11 cellular contexts compared by ENCODE assay signal in the genomic region with DNA sequence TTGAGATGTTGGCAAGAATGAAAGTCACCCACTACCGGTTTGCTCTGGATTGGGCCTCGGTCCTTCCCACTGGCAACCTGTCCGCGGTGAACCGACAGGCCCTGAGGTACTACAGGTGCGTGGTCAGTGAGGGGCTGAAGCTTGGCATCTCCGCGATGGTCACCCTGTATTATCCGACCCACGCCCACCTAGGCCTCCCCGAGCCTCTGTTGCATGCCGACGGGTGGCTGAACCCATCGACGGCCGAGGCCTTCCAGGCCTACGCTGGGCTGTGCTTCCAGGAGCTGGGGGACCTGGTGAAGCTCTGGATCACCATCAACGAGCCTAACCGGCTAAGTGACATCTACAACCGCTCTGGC. TPM values are rescaled to one million over a fixed set of nuclear protein-coding genes. Genes with fewer than 3 reads are reported as not detected.
DNase-seq lines count a peak whose midpoint lies in the region; ATAC-seq and TF ChIP-seq lines count a peak whose summit lies in the region.
"Had no signal": no experiment of that assay in that cellular context is flagged by ENCODE, and none has a peak within 500 bp of the region (broad histone marks: within the 10 kb centered on the region; RNA-seq: fewer than 3 reads in every experiment).

No MANE protein-coding gene starts in this region.

- H3K9me3 ChIP-seq in HUES64 (ENCODE audit: insufficient read depth, low read depth, low read length) (no peaks in the 10 kb centered on the region), stomach smooth muscle (ENCODE audit: control insufficient read depth in 2 of 2, low read length in 2 of 2) (no peaks in the 10 kb centered on the region), PC-9 (ENCODE audit: insufficient read depth, low read depth) (no peaks in the 10 kb centered on the region), BE2C (no peaks in the 10 kb centered on the region)

- DNase-seq in chondrocyte (ENCODE audit: low spot score) (peak; percentile 87), kidney epithelial cell (ENCODE audit: low read depth) (no peak), NCI-H187 (lab: John Stamatoyannopoulos, UW) (no peak), PC-9 (no peak), BE2C (no peak)
- DNase-seq: NCI-H1694 treated with DMSO at 0.1 percent for 48 hours had no signal

- H3K79me2 ChIP-seq in PC-9 (ENCODE audit: low read depth): no peaks in the 10 kb centered on the region

- H3K4me1 Mint-ChIP-seq in chondrocyte (ENCODE audit: low read depth): no peaks in the 10 kb centered on the region

- H3K4me3 Mint-ChIP-seq in chondrocyte (ENCODE audit: unreplicated experiment): no peak overlapping the region

- H3K9me2 ChIP-seq in PC-9 (ENCODE audit: insufficient read depth): no peaks in the 10 kb centered on the region

- peak overlapping the region; percentile 46 for H3K4me3 ChIP-seq in HUES64 (ENCODE audit: low read length)
- peak overlapping the region; percentile 12 for H3K4me3 ChIP-seq in kidney epithelial cell (ENCODE audit: low read depth, low read length)
- peak overlapping the region; percentile 57 to 77 for H3K4me3 ChIP-seq in stomach smooth muscle (ENCODE audit: low read length in 2 of 2)
- no peak overlapping the region for H3K4me3 ChIP-seq in PC-9
- H3K4me3 ChIP-seq in BE2C (ENCODE audit: low read depth, low read length): no peak overlapping the region

- BruUV-seq in PC-9 (replicated peaks; lab: Mats Ljungman, UMichigan): no TSS peak

- H3K27me3 ChIP-seq in HUES64 (ENCODE audit: insufficient read depth, low read length) (no peaks in the 10 kb centered on the region), kidney epithelial cell (ENCODE audit: control insufficient read depth, insufficient read depth, low read length) (no peaks in the 10 kb centered on the region), stomach smooth muscle (ENCODE audit: control insufficient read depth in 1 of 2, insufficient read depth in 2 of 2, low read length in 2 of 2) (no peaks in the 10 kb centered on the region), PC-9 (ENCODE audit: insufficient read depth, low read depth) (no peaks in the 10 kb centered on the region), BE2C (no peaks in the 10 kb centered on the region)

- no peak overlapping the region for H2AFZ ChIP-seq in PC-9

- ATAC-seq in GM21390 (IDR thresholded peaks at IDR 0.05; ENCODE audit: unreplicated experiment): no peak

- H3K36me3 ChIP-seq in HUES64 (ENCODE audit: insufficient read depth, low read length): peaks cover 20% of the 10 kb centered on the region
- no peaks in the 10 kb centered on the region for H3K36me3 ChIP-seq in kidney epithelial cell (ENCODE audit: control insufficient read depth, insufficient read depth, low read length)
- peaks cover under 1 to 4% of the 10 kb centered on the region in 2 donors for H3K36me3 ChIP-seq in stomach smooth muscle (ENCODE audit: control insufficient read depth in 2 of 2, insufficient read depth in 2 of 2, low read length in 2 of 2)
- 0 out of 2 replicates have a peak, but pooled peaks cover 7% of the 10 kb centered on the region for H3K36me3 ChIP-seq in PC-9 (ENCODE audit: low read depth)
- H3K36me3 ChIP-seq in BE2C: peaks cover 9% of the 10 kb centered on the region

- H3K9ac ChIP-seq in HUES64 (ENCODE audit: low read depth, low read length) (0 out of 2 replicates have a peak overlapping the region, but pooled peaks have one; percentile 41), stomach smooth muscle (ENCODE audit: low read length in 2 of 2) (no peak overlapping the region)

- no peaks in the 10 kb centered on the region for H3K27me3 Mint-ChIP-seq in chondrocyte (ENCODE audit: low read depth)

- POLR2A ChIA-PET in PC-9 (lab: Charles Lee; ENCODE audit: unreplicated experiment): interaction anchor here (0.6 kb wide), 1 partner anchor 386 kb away, joined by 10 read pairs; no protein-coding TSS in a partner anchor

- intact Hi-C loops in PC-9 (cut with micrococcal nuclease; ENCODE audit: unreplicated experiment): no loop called here

- H3K36me3 Mint-ChIP-seq in chondrocyte (ENCODE audit: low read depth): peaks cover 6% of the 10 kb centered on the region

- H3F3A ChIP-seq in PC-9 (ENCODE audit: insufficient read depth, low read depth): peaks cover 42% of the 10 kb centered on the region

- peaks cover 23% of the 10 kb centered on the region; the same call in 1 of the 2 replicates for H4K20me1 ChIP-seq in PC-9 (ENCODE audit: insufficient read depth)

- H3K27ac Mint-ChIP-seq in chondrocyte (ENCODE audit: unreplicated experiment): no peak overlapping the region
- H3K27ac Mint-ChIP-seq: stimulated activated effector memory CD8-positive, alpha-beta T cell treated with anti-CD3 and anti-CD28 coated beads, Interleukin-12 subunit alpha, Interleukin-12 subunit beta, amount 100 ng/mL, for 72 hours had no signal

- 95% methylated on average over 20 of the region's 20 CpGs for whole genome bisulfite sequencing in HUES64

- CTCF ChIA-PET in PC-9 (lab: Charles Lee): no interaction called here

- H3K27ac ChIP-seq in HUES64 (ENCODE audit: low read depth, low read length) (peak overlapping the region; percentile 22; the same call in 1 of the 2 replicates), stomach smooth muscle (ENCODE audit: low read length) (no peak overlapping the region), PC-9 (no peak overlapping the region)
- H3K27ac ChIP-seq: RWPE1 had no signal

- TF ChIP-seq CTCF in chondrocyte (IDR thresholded peaks at IDR 0.05) (no peak), kidney epithelial cell (IDR thresholded peaks at IDR 0.05; ENCODE audit: insufficient read depth, low read length, poor library complexity, severe bottlenecking) (no peak), PC-9 (conservative IDR thresholded peaks at IDR 0.05) (no peak), BE2C (IDR thresholded peaks at IDR 0.05; ENCODE audit: low read depth, low read length) (no peak)

- H3K4me2 ChIP-seq in PC-9: no peak overlapping the region

- H3K4me1 ChIP-seq in HUES64 (ENCODE audit: insufficient read depth, low read length): no peaks in the 10 kb centered on the region
- H3K4me1 ChIP-seq in stomach smooth muscle (ENCODE audit: control insufficient read depth, insufficient read depth, low read length): peaks cover 11% of the 10 kb centered on the region
- H3K4me1 ChIP-seq in PC-9 (replicated peaks; ENCODE audit: insufficient read depth): no peaks in the 10 kb centered on the region
- no peaks in the 10 kb centered on the region for H3K4me1 ChIP-seq in BE2C

- no peaks in the 10 kb centered on the region for H3K9me3 Mint-ChIP-seq in chondrocyte (ENCODE audit: low read depth)
- H3K9me3 Mint-ChIP-seq: stimulated activated effector memory CD8-positive, alpha-beta T cell treated with anti-CD3 and anti-CD28 coated beads, Interleukin-12 subunit alpha, Interleukin-12 subunit beta, amount 100 ng/mL, for 72 hours had no signal

RNA-seq across cellular contexts. Expression of gene RPL9, which starts 12.3 kb away (rescaled TPM):
- 1,447 TPM for polyA plus RNA-seq in HUES64 (2013, experiment 1 of 2)
- 1,536 TPM for polyA plus RNA-seq in HUES64 (2013, experiment 2 of 2)
- total RNA-seq in chondrocyte (809 to 831 TPM (median 822 TPM) in 3 replicates), kidney epithelial cell (5,053 and 6,223 TPM in 2 replicates), PC-9 (2021) (792 and 1,023 TPM in 2 replicates)
- polyA plus RNA-seq in BE2C (2012; ENCODE audit: insufficient read depth, insufficient read length, low read depth): 202 TPM

RNA-seq across cellular contexts. Expression of gene LIAS, which starts 12.4 kb away (rescaled TPM):
- polyA plus RNA-seq in HUES64 (2013, experiment 1 of 2): 15.5 TPM
- polyA plus RNA-seq in HUES64 (2013, experiment 2 of 2): 14.7 TPM
- total RNA-seq in chondrocyte (6.5 to 8.4 TPM (median 6.8 TPM) in 3 replicates), kidney epithelial cell (15.4 and 18.1 TPM in 2 replicates), PC-9 (2021) (16.3 and 16.4 TPM in 2 replicates)
- 5.5 TPM for polyA plus RNA-seq in BE2C (2012; ENCODE audit: insufficient read depth, insufficient read length, low read depth)

RNA-seq across cellular contexts. Expression of gene KLB, which starts 39.7 kb away (rescaled TPM):
- not detected for polyA plus RNA-seq in HUES64 (2013, experiment 1 of 2)
- polyA plus RNA-seq in HUES64 (2013, experiment 2 of 2): not detected
- not detected in 3 replicates for total RNA-seq in chondrocyte
- total RNA-seq in kidney epithelial cell: 0.07 and 0.21 TPM in 2 replicates
- not detected in 2 replicates for total RNA-seq in PC-9 (2021)
- polyA plus RNA-seq in BE2C (2012; ENCODE audit: insufficient read depth, insufficient read length, low read depth): 0.14 TPM

Comparison
In these comparisons a context has a peak if more than half of its experiments do, and no peak if none do; other contexts are left out.
1. H3K4me3 ChIP-seq: peak in HUES64 (single experiment), kidney epithelial cell (single experiment) and stomach smooth muscle (2 of 2); none in PC-9 (single experiment) and BE2C (single experiment).